ENCODE assay signal across 8 cellular contexts in genomic region chr13:108915634-108916497, GRCh38.
DNase-seq lines count a peak whose midpoint lies in the region; ATAC-seq and FAIRE-seq lines count a peak whose summit lies in the region.

No MANE protein-coding gene starts in this region.

- H3K27ac ChIP-seq in CD4-positive, alpha-beta memory T cell (ENCODE audit: low read depth, low read length) = no peak overlapping the region
- H3K27ac ChIP-seq in iPS-18a (ENCODE audit: low read length) = peak overlapping the region; percentile 61
- H3K27ac ChIP-seq in small intestine (ENCODE audit: low read depth in 1 of 2, low read length in 1 of 2) = peak overlapping the region; percentile 56 to 82

- no peaks in the 10 kb centered on the region for H3K9me3 ChIP-seq in CD4-positive, alpha-beta memory T cell (ENCODE audit: control insufficient read depth in 1 of 2, low read length in 2 of 2)
- H3K9me3 ChIP-seq in iPS-18a (ENCODE audit: control insufficient read depth, low read depth, low read length) (no peaks in the 10 kb centered on the region), small intestine (ENCODE audit: control insufficient read depth, low read depth) (no peaks in the 10 kb centered on the region)

- ATAC-seq in GM19452 (IDR thresholded peaks at IDR 0.05; ENCODE audit: unreplicated experiment) (peak; percentile 93), HG03565 (IDR thresholded peaks at IDR 0.05; ENCODE audit: unreplicated experiment) (peak; percentile 88), T-cell (replicated peaks in 1 of 4) (peak; percentile 59 to 92 (median 72))

- H3K27me3 Mint-ChIP-seq in CD4-positive, alpha-beta memory T cell = no peaks in the 10 kb centered on the region
- H3K27me3 Mint-ChIP-seq in T-cell = peaks cover 7 to 10% of the 10 kb centered on the region in 2 donors

- 4 to 20% (median 10%) methylated on average over 9 of the region's 9 CpGs for WGBS in small intestine, 3 donors

- peak overlapping the region; percentile 32 for H3K9ac ChIP-seq in iPS-18a (ENCODE audit: low read length)

- POLR2A ChIA-PET in CD4-positive, alpha-beta memory T cell (lab: Charles Lee; ENCODE audit: partially characterized antibody) = interaction anchor here (1.4 kb wide), 1 partner anchor 871 kb away, joined by 3 read pairs; the partner anchor contains the start of gene IRS2
- POLR2A ChIA-PET in T-cell (lab: Charles Lee) = interaction anchor here in 1 of 2 donors (0.5 kb wide), 2 partner anchors 613 to 1976 kb away, joined by 4 to 6 read pairs; no protein-coding TSS in a partner anchor

- peak overlapping the region in 7 of 8 donors; percentile 69 to 86 (median 78) for H3K4me3 Mint-ChIP-seq in CD4-positive, alpha-beta memory T cell
- peak overlapping the region; percentile 39 to 70 (median 52) for H3K4me3 Mint-ChIP-seq in T-cell

- no peak overlapping the region for H3K4me3 ChIP-seq in CD4-positive, alpha-beta memory T cell (ENCODE audit: low read length in 2 of 2)
- no peak overlapping the region for H3K4me3 ChIP-seq in iPS-18a (ENCODE audit: low read length)
- H3K4me3 ChIP-seq in small intestine (ENCODE audit: low read depth in 1 of 2, low read length in 2 of 2) = no peak overlapping the region

- DNase-seq in CD4-positive, alpha-beta memory T cell = peak; percentile 19 to 84 (median 30)
- DNase-seq in T-cell (peak in 13 of 34 experiments; percentile 2 to 59 (median 11)), amniotic stem cell (lab: John Stamatoyannopoulos, UW) (peak; percentile 86), small intestine (peak; percentile 95), NCI-H1694 (lab: John Stamatoyannopoulos, UW) (no peak)

- intact Hi-C loops in CD4-positive, alpha-beta memory T cell (cut with micrococcal nuclease) = loop anchor here (2.0 to 5.0 kb wide), 2 partner anchors 689 to 869 kb away; no protein-coding TSS in a partner anchor

- H3K27me3 ChIP-seq in CD4-positive, alpha-beta memory T cell (ENCODE audit: insufficient read depth, low read length) = no peaks in the 10 kb centered on the region
- H3K27me3 ChIP-seq in iPS-18a (ENCODE audit: control insufficient read depth, insufficient read depth, low read length) (no peaks in the 10 kb centered on the region), small intestine (ENCODE audit: control insufficient read depth in 2 of 2, insufficient read depth in 2 of 2, low read length in 2 of 2) (no peaks in the 10 kb centered on the region)

- H3K36me3 ChIP-seq in CD4-positive, alpha-beta memory T cell (ENCODE audit: insufficient read depth, low read length) = no peaks in the 10 kb centered on the region
- no peaks in the 10 kb centered on the region for H3K36me3 ChIP-seq in iPS-18a (ENCODE audit: control insufficient read depth, low read depth, low read length)
- H3K36me3 ChIP-seq in small intestine (ENCODE audit: control insufficient read depth in 2 of 2, insufficient read depth in 2 of 2, low read length in 2 of 2) = no peaks in the 10 kb centered on the region

- CTCF ChIA-PET in CD4-positive, alpha-beta memory T cell (lab: Charles Lee; ENCODE audit: partially characterized antibody) = interaction anchor here (1.1 to 4.3 kb wide), 4 partner anchors 20 to 592 kb away, joined by 3 to 24 read pairs (median 4); no protein-coding TSS in a partner anchor
- CTCF ChIA-PET in T-cell (lab: Charles Lee) = interaction anchor here (0.6 kb wide), 2 partner anchors 586 to 609 kb away, joined by 3 to 4 read pairs; no protein-coding TSS in a partner anchor

- H3K27ac Mint-ChIP-seq in CD4-positive, alpha-beta memory T cell = peak overlapping the region in 6 of 7 donors; percentile 32 to 81 (median 71)
- H3K27ac Mint-ChIP-seq in T-cell = peak overlapping the region; percentile 75 to 86

- H3K4me1 ChIP-seq in CD4-positive, alpha-beta memory T cell (ENCODE audit: insufficient read depth, low read length) = peaks cover 16% of the 10 kb centered on the region
- H3K4me1 ChIP-seq in iPS-18a (ENCODE audit: control insufficient read depth, low read depth, low read length) (peaks cover 4% of the 10 kb centered on the region), small intestine (ENCODE audit: control insufficient read depth in 2 of 2, insufficient read depth in 1 of 2, low read depth in 1 of 2, low read length in 1 of 2) (no peaks in the 10 kb centered on the region)

- H3K4me1 Mint-ChIP-seq in CD4-positive, alpha-beta memory T cell = peaks cover 10 to 17% (median 13%) of the 10 kb centered on the region in 4 donors
- peaks cover 17 to 19% (median 17%) of the 10 kb centered on the region in 3 donors for H3K4me1 Mint-ChIP-seq in T-cell

- FAIRE-seq in small intestine (lab: Jason Lieb, UNC) = no peak

- H3K36me3 Mint-ChIP-seq in CD4-positive, alpha-beta memory T cell = no peaks in the 10 kb centered on the region
- no peaks in the 10 kb centered on the region for H3K36me3 Mint-ChIP-seq in T-cell

- H3K9me3 Mint-ChIP-seq in CD4-positive, alpha-beta memory T cell = peaks cover 0 to 3% (median 0%) of the 10 kb centered on the region in 8 donors
- no peaks in the 10 kb centered on the region for H3K9me3 Mint-ChIP-seq in T-cell
